8 cellular contexts compared by ENCODE assay signal in genomic region chr7:102715718-102716117, GRCh38. TPM values are rescaled to one million over a fixed set of nuclear protein-coding genes. Genes with fewer than 3 reads are reported as not detected.
DNase-seq lines count a peak whose midpoint lies in the region; ATAC-seq and TF ChIP-seq lines count a peak whose summit lies in the region.
"Not testable (repeated sequence)": the region's sequence is repeated elsewhere in the genome, so short reads cannot be mapped to it uniquely, and the experiment has no call there.

No MANE protein-coding gene starts in this region.

- not testable (repeated sequence) for H3K4me3 Mint-ChIP-seq in activated T-helper 1 cell treated with anti-CD3 and anti-CD28 coated beads, Interleukin-12 subunit alpha, Interleukin-12 subunit beta, Interleukin-2, Interleukin-4 antibody, amounts not matched to agents 30 ng/mL and 10 ng/mL and 1 ng/mL, durations not matched to agents 14 hours and 24 hours and 36 hours

- DNase-seq in NCI-H1417 (lab: John Stamatoyannopoulos, UW) (peak in 2 of 3 experiments; percentile 14 to 41), fibroblast of pulmonary artery (ENCODE audit: low read depth) (peak; percentile 9)
- DNase-seq in activated T-helper 1 cell treated with anti-CD3 and anti-CD28 coated beads, Interleukin-12 subunit alpha, Interleukin-12 subunit beta, Interleukin-2, Interleukin-4 antibody, amounts not matched to agents 30 ng/mL and 10 ng/mL and 1 ng/mL, durations not matched to agents 14 hours and 24 hours and 36 hours (ENCODE audit: low spot score) = not testable (repeated sequence)

- H3K27me3 ChIP-seq in stomach smooth muscle (ENCODE audit: control insufficient read depth in 1 of 2, insufficient read depth in 2 of 2, low read length in 2 of 2) = not testable (repeated sequence)

- H3K9ac ChIP-seq in stomach smooth muscle (ENCODE audit: low read length in 2 of 2) = not testable (repeated sequence)

- not testable (repeated sequence) for H3K4me1 ChIP-seq in stomach smooth muscle (ENCODE audit: control insufficient read depth, insufficient read depth, low read length)

- not testable (repeated sequence) for H3K36me3 Mint-ChIP-seq in activated T-helper 1 cell treated with anti-CD3 and anti-CD28 coated beads, Interleukin-12 subunit alpha, Interleukin-12 subunit beta, Interleukin-2, Interleukin-4 antibody, amounts not matched to agents 30 ng/mL and 10 ng/mL and 1 ng/mL, durations not matched to agents 14 hours and 24 hours and 36 hours (ENCODE audit: low read depth)

- H3K4me3 ChIP-seq in fibroblast of pulmonary artery (replicated peaks; ENCODE audit: low read depth, low read length); stomach smooth muscle (ENCODE audit: low read length in 2 of 2): not testable (repeated sequence)

- peak overlapping the region; percentile 83 for H3K27ac Mint-ChIP-seq in activated T-helper 1 cell treated with anti-CD3 and anti-CD28 coated beads, Interleukin-12 subunit alpha, Interleukin-12 subunit beta, Interleukin-2, Interleukin-4 antibody, amounts not matched to agents 30 ng/mL and 10 ng/mL and 1 ng/mL, durations not matched to agents 14 hours and 24 hours and 36 hours

- H3K9me3 Mint-ChIP-seq in activated T-helper 1 cell treated with anti-CD3 and anti-CD28 coated beads, Interleukin-12 subunit alpha, Interleukin-12 subunit beta, Interleukin-2, Interleukin-4 antibody, amounts not matched to agents 30 ng/mL and 10 ng/mL and 1 ng/mL, durations not matched to agents 14 hours and 24 hours and 36 hours = not testable (repeated sequence)

- H3K27me3 Mint-ChIP-seq in activated T-helper 1 cell treated with anti-CD3 and anti-CD28 coated beads, Interleukin-12 subunit alpha, Interleukin-12 subunit beta, Interleukin-2, Interleukin-4 antibody, amounts not matched to agents 30 ng/mL and 10 ng/mL and 1 ng/mL, durations not matched to agents 14 hours and 24 hours and 36 hours (ENCODE audit: insufficient read depth) = not testable (repeated sequence)

- intact Hi-C loops in activated T-helper 1 cell treated with anti-CD3 and anti-CD28 coated beads, Interleukin-12 subunit alpha, Interleukin-12 subunit beta, Interleukin-2, Interleukin-4 antibody, amounts not matched to agents 30 ng/mL and 10 ng/mL and 1 ng/mL, durations not matched to agents 14 hours and 24 hours and 36 hours (cut with micrococcal nuclease) = not testable (repeated sequence)

- H3K27ac ChIP-seq in stomach smooth muscle (ENCODE audit: low read length) = peak overlapping the region; percentile 6

- not testable (repeated sequence) for TF ChIP-seq CTCF in fibroblast of pulmonary artery (IDR thresholded peaks at IDR 0.05; ENCODE audit: low read length, missing control alignments)

- not testable (repeated sequence) for H3K4me1 Mint-ChIP-seq in activated T-helper 1 cell treated with anti-CD3 and anti-CD28 coated beads, Interleukin-12 subunit alpha, Interleukin-12 subunit beta, Interleukin-2, Interleukin-4 antibody, amounts not matched to agents 30 ng/mL and 10 ng/mL and 1 ng/mL, durations not matched to agents 14 hours and 24 hours and 36 hours (ENCODE audit: low read depth)

- ATAC-seq in GM18499 (IDR thresholded peaks at IDR 0.05; ENCODE audit: insufficient read depth, unreplicated experiment) (peak; percentile 35), GM19455 (IDR thresholded peaks at IDR 0.05; ENCODE audit: unreplicated experiment) (peak; percentile 64), HG02623 (IDR thresholded peaks at IDR 0.05; ENCODE audit: unreplicated experiment) (peak; percentile 35), HG03159 (IDR thresholded peaks at IDR 0.05; ENCODE audit: unreplicated experiment) (peak; percentile 72)

- not testable (repeated sequence) for H3K36me3 ChIP-seq in stomach smooth muscle (ENCODE audit: control insufficient read depth in 2 of 2, insufficient read depth in 2 of 2, low read length in 2 of 2)

- H3K9me3 ChIP-seq in stomach smooth muscle (ENCODE audit: control insufficient read depth in 2 of 2, low read length in 2 of 2) = not testable (repeated sequence)

RNA-seq across cellular contexts. Expression of gene FAM185A, which starts 33.1 kb away (rescaled TPM):
- 9.1 and 10.7 TPM in 2 replicates for total RNA-seq in activated T-helper 1 cell treated with anti-CD3 and anti-CD28 coated beads, Interleukin-12 subunit alpha, Interleukin-12 subunit beta, Interleukin-2, Interleukin-4 antibody, amounts not matched to agents 30 ng/mL and 10 ng/mL and 1 ng/mL, durations not matched to agents 14 hours and 24 hours and 36 hours

RNA-seq across cellular contexts. Expression of gene POLR2J2, which starts 44.3 kb away (rescaled TPM):
- total RNA-seq in activated T-helper 1 cell treated with anti-CD3 and anti-CD28 coated beads, Interleukin-12 subunit alpha, Interleukin-12 subunit beta, Interleukin-2, Interleukin-4 antibody, amounts not matched to agents 30 ng/mL and 10 ng/mL and 1 ng/mL, durations not matched to agents 14 hours and 24 hours and 36 hours = 19.5 and 21.5 TPM in 2 replicates
